In genomic region chr4:18698119-18698883, GRCh38 we compare ENCODE assay signal across 21 cellular contexts.
A peak's percentile ranks its signal among the peaks of the same experiment; 100 is the strongest.
DNase-seq lines count a peak whose midpoint lies in the region; ATAC-seq, FAIRE-seq and TF ChIP-seq lines count a peak whose summit lies in the region.
"Had no signal": no experiment of that assay in that cellular context is flagged by ENCODE, and none has a peak within 500 bp of the region (broad histone marks: within the 10 kb centered on the region; RNA-seq: fewer than 3 reads in every experiment).

No MANE protein-coding gene starts in this region.

- H3K27me3 ChIP-seq in OCI-LY3 (ENCODE audit: low read depth, low read length): no peaks in the 10 kb centered on the region
- H3K27me3 ChIP-seq in mesendoderm (ENCODE audit: insufficient read depth, low read length, poor library complexity): no peaks in the 10 kb centered on the region
- no peaks in the 10 kb centered on the region for H3K27me3 ChIP-seq in colonic mucosa
- H3K27me3 ChIP-seq: MG63 had no signal

- H3K4me2 ChIP-seq in OCI-LY3 (ENCODE audit: low read length): peak overlapping the region; percentile 33
- no peak overlapping the region for H3K4me2 ChIP-seq in mesendoderm (ENCODE audit: low read length)

- no peaks in the 10 kb centered on the region for H3K79me1 ChIP-seq in mesendoderm (ENCODE audit: low read length)

- no peak overlapping the region for H2BK15ac ChIP-seq in mesendoderm (replicated peaks; ENCODE audit: low read depth)

- peak overlapping the region; percentile 70 for H3K18ac ChIP-seq in mesendoderm (ENCODE audit: low read length)

- WGBS in mesendoderm (ENCODE audit: extremely low coverage, insufficient coverage, low lambda C conversion rate): no CpG with 5 or more reads among the region's 10 CpGs

- H3K56ac ChIP-seq in mesendoderm (ENCODE audit: low read length): peak overlapping the region; percentile 59

- TF ChIP-seq CTCF in OCI-LY3 (IDR thresholded peaks at IDR 0.05; ENCODE audit: low read depth, low read length) (no peak), colonic mucosa (IDR thresholded peaks at IDR 0.05) (no peak)

- H2BK5ac ChIP-seq in mesendoderm (ENCODE audit: low read length): no peak overlapping the region

- H3K27ac ChIP-seq in OCI-LY3 (ENCODE audit: low read length) (no peak overlapping the region), mesendoderm (ENCODE audit: low read depth, low read length) (no peak overlapping the region), colonic mucosa (no peak overlapping the region)
- H3K27ac ChIP-seq: SK-N-MC had no signal

- no peak overlapping the region for H4K5ac ChIP-seq in mesendoderm (ENCODE audit: low read length)

- H4K8ac ChIP-seq in mesendoderm (ENCODE audit: low read depth, low read length): no peak overlapping the region

- no peak overlapping the region for H2AK5ac ChIP-seq in mesendoderm (ENCODE audit: low read length)

- H4K20me1 ChIP-seq in OCI-LY3 (ENCODE audit: insufficient read depth, low read length): no peaks in the 10 kb centered on the region

- intact Hi-C loops in colonic mucosa (cut with DNase I): loop anchor here (5.0 to 10.0 kb wide), 2 partner anchors 34 to 236 kb away; no protein-coding TSS in a partner anchor

- DNase-seq in GM12891 (ENCODE audit: insufficient read length, low spot score) (no peak), mesendoderm (peak; percentile 3), colonic mucosa (no peak)
- DNase-seq: Caco-2; CD4-positive, alpha-beta T cell; HFFc6; Kasumi-1; MG63; NCI-H1092 treated with DMSO at 0.1 percent for 48 hours; NCI-H146; NCI-H2081; NK-92 treated with Interleukin-12 subunit alpha and Interleukin-12 subunit beta, amount 100 ng/mL, for 24 hours; OCI-M1; SHP77 had no signal

- H3K9ac ChIP-seq in OCI-LY3 (ENCODE audit: low read length) (no peak overlapping the region), mesendoderm (ENCODE audit: low read length) (no peak overlapping the region), colonic mucosa (ENCODE audit: low read depth in 2 of 2, low read length in 2 of 2) (no peak overlapping the region)

- H3K23ac ChIP-seq in mesendoderm (ENCODE audit: low read length): no peak overlapping the region

- peak; percentile 57 for ATAC-seq in GM21786 (IDR thresholded peaks at IDR 0.05; ENCODE audit: unreplicated experiment)
- no peak for ATAC-seq in HG03342 (IDR thresholded peaks at IDR 0.05; ENCODE audit: unreplicated experiment)
- no peak for ATAC-seq in HG03108 (IDR thresholded peaks at IDR 0.05; ENCODE audit: unreplicated experiment)

- no peaks in the 10 kb centered on the region for H3K79me2 ChIP-seq in OCI-LY3 (ENCODE audit: low read length)
- H3K79me2 ChIP-seq in mesendoderm (ENCODE audit: control insufficient read depth, insufficient read depth, low read length): no peaks in the 10 kb centered on the region

- peak overlapping the region; percentile 67 for H2BK120ac ChIP-seq in mesendoderm (ENCODE audit: low read depth, low read length)

- H3K9me3 ChIP-seq in OCI-LY3 (ENCODE audit: insufficient read depth, low read length) (no peaks in the 10 kb centered on the region), colonic mucosa (no peaks in the 10 kb centered on the region)
- H3K9me3 ChIP-seq: Caco-2, MG63 had no signal

- FAIRE-seq in GM12891 (lab: Jason Lieb, UNC): no peak
- FAIRE-seq: A204.1, H54 had no signal

- TF ChIP-seq POLR2A in GM12891 (IDR thresholded peaks at IDR 0.05; ENCODE audit: low read depth, low read length): no peak

- no peak overlapping the region for H3K4me3 ChIP-seq in OCI-LY3 (ENCODE audit: low read length)
- H3K4me3 ChIP-seq in mesendoderm (ENCODE audit: low read length): no peak overlapping the region
- H3K4me3 ChIP-seq in colonic mucosa: no peak overlapping the region
- H3K4me3 ChIP-seq: MG63, SK-N-MC had no signal

- H3K36me3 ChIP-seq in OCI-LY3 (replicated peaks; ENCODE audit: low read depth, low read length) (no peaks in the 10 kb centered on the region), mesendoderm (ENCODE audit: control insufficient read depth, insufficient read depth, low read length) (no peaks in the 10 kb centered on the region), colonic mucosa (no peaks in the 10 kb centered on the region)
- H3K36me3 ChIP-seq: MG63 had no signal

- H3K4ac ChIP-seq in mesendoderm (ENCODE audit: low read depth, low read length): no peak overlapping the region

- H3K4me1 ChIP-seq in OCI-LY3 (ENCODE audit: low read length): 0 out of 2 replicates have a peak, but pooled peaks cover 6% of the 10 kb centered on the region
- H3K4me1 ChIP-seq in mesendoderm (ENCODE audit: control insufficient read depth, low read depth, low read length): no peaks in the 10 kb centered on the region
- no peaks in the 10 kb centered on the region for H3K4me1 ChIP-seq in colonic mucosa
- H3K4me1 ChIP-seq: Caco-2 had no signal

- H2AFZ ChIP-seq in OCI-LY3 (ENCODE audit: low read depth, low read length): no peak overlapping the region

TF ChIP-seq in GM12891, 5 proteins besides CTCF, POLR2A, EP300 and RAD21:
- TF ChIP-seq TAF1 (IDR thresholded peaks at IDR 0.05; ENCODE audit: low read depth, low read length): no peak
- no peak for TF ChIP-seq POU2F2 (IDR thresholded peaks at IDR 0.05; ENCODE audit: low read depth, low read length)
- TF ChIP-seq SPI1 (IDR thresholded peaks at IDR 0.05; ENCODE audit: low read depth, low read length): 0 out of 2 replicates have a peak, but pooled peaks have one; percentile 23
